ENCODE assay signal across 8 cellular contexts in genomic region chr19:18340990-18341868, GRCh38. TPM values are rescaled to one million over a fixed set of nuclear protein-coding genes. Genes with fewer than 3 reads are reported as not detected.
DNase-seq lines count a peak whose midpoint lies in the region; ATAC-seq, FAIRE-seq and TF ChIP-seq lines count a peak whose summit lies in the region.

No MANE protein-coding gene starts in this region.

- H3K4me1 ChIP-seq in A549: peaks cover 12% of the 10 kb centered on the region
- H3K4me1 ChIP-seq in mesodermal cell (ENCODE audit: control insufficient read depth, insufficient read depth, low read length, poor library complexity, severe bottlenecking): peaks cover 4% of the 10 kb centered on the region

- POLR2A ChIA-PET in A549 (lab: Yijun Ruan, JAX): no interaction called here

- CTCF ChIA-PET in A549 (lab: Yijun Ruan, JAX): interaction anchor here (0.8 to 2.4 kb wide), 6 partner anchors 10 to 89 kb away, joined by 3 to 11 read pairs (median 4); no protein-coding TSS in a partner anchor

- TF ChIP-seq EP300 in A549 (IDR thresholded peaks at IDR 0.05): no peak

- no CpG with 5 or more reads among the region's 18 CpGs for WGBS in A549 (ENCODE audit: missing lambda C conversion rate)
- 0 to 1% methylated on average over 6 to 10 of the region's 18 CpGs for WGBS in mesodermal cell (ENCODE audit: insufficient coverage in 2 of 2), 2 experiments

- no peak for TF ChIP-seq RAD21 in A549 (conservative IDR thresholded peaks at IDR 0.05 in 1 of 2, IDR thresholded peaks at IDR 0.05 in 1 of 2)

- H3K4me3 ChIP-seq in A549 (peak overlapping the region; percentile 60), mesodermal cell (ENCODE audit: extremely low read depth, insufficient read depth, low read length, poor library complexity, severe bottlenecking) (peak overlapping the region; percentile 70)

- peak; percentile 57 to 59 for ATAC-seq in A549

- FAIRE-seq in A549 (lab: Jason Lieb, UNC): no peak

- H3K27ac ChIP-seq in A549 (peak overlapping the region; percentile 69 to 87), mesodermal cell (ENCODE audit: low read depth, low read length, severe bottlenecking) (no peak overlapping the region)

- DNase-seq in A549 (ENCODE audit: low read depth in 1 of 2, low spot score in 1 of 2) (no peak), MV-4-11 (lab: John Stamatoyannopoulos, UW) (peak; percentile 72), ecto neural progenitor cell (ENCODE audit: low spot score) (peak; percentile 54), SHP77 treated with DMSO at 0.1 percent for 48 hours (lab: John Stamatoyannopoulos, UW) (no peak)
- peak; percentile 46 to 63 for DNase-seq in activated CD4-positive, alpha-beta T cell treated with anti-CD3 and anti-CD28 coated beads, Interleukin-2, amount 50 U/mL, for 24 hours (ENCODE audit: low read depth in 1 of 2, low spot score in 1 of 2)
- peak; percentile 57 to 62 for DNase-seq in stimulated activated CD8-positive, alpha-beta memory T cell treated with anti-CD3 and anti-CD28 coated beads, Interleukin-2, amount 100 ng/mL, for 48 hours (ENCODE audit: low read depth in 2 of 2)

- H3K9me3 ChIP-seq in A549 (no peaks in the 10 kb centered on the region), mesodermal cell (ENCODE audit: control insufficient read depth, low read length) (no peaks in the 10 kb centered on the region)

- peak overlapping the region; percentile 99 for H3K4me2 ChIP-seq in A549

- in situ Hi-C loops in GM18951 (cut with MboI; ENCODE audit: low sequenced_read_pairs, unreplicated experiment): no loop called here

- TF ChIP-seq POLR2A in A549 (IDR thresholded peaks at IDR 0.05; ENCODE audit: low read length) (no peak), GM18951 (IDR thresholded peaks at IDR 0.05; ENCODE audit: extremely low read depth, insufficient read depth, insufficient read length) (peak; percentile 42)

- TF ChIP-seq CTCF in A549 (IDR thresholded peaks at IDR 0.05): no peak

- no peaks in the 10 kb centered on the region for H3K36me3 ChIP-seq in mesodermal cell (ENCODE audit: control insufficient read depth, insufficient read depth, low read length)

TF ChIP-seq in A549, 52 proteins besides CTCF, POLR2A, EP300 and RAD21 (continues in another document):
- TF ChIP-seq CBX8 (IDR thresholded peaks at IDR 0.05) (no peak), REST (IDR thresholded peaks at IDR 0.05) (no peak), FOSL2 (IDR thresholded peaks at IDR 0.05) (no peak), FOSL2 (CRISPR knock-in tag; IDR thresholded peaks at IDR 0.05) (0 out of 2 replicates have a peak, but pooled peaks have one; percentile 10), HMGXB4 (CRISPR knock-in tag; IDR thresholded peaks at IDR 0.05; ENCODE audit: borderline replicate concordance) (no peak), CHD4 (IDR thresholded peaks at IDR 0.05; ENCODE audit: borderline replicate concordance) (no peak), TP53 (CRISPR knock-in tag; IDR thresholded peaks at IDR 0.05) (no peak), EHF (CRISPR knock-in tag; IDR thresholded peaks at IDR 0.05) (no peak), PBX3 (IDR thresholded peaks at IDR 0.05) (no peak), RFX5 (IDR thresholded peaks at IDR 0.05) (no peak)

RNA-seq across cellular contexts. Expression of gene PGPEP1, which starts 0.8 kb away (rescaled TPM):
- polyA plus RNA-seq in A549 (2011; rRNA removed) (7.1 and 8.6 TPM in 2 replicates), A549 (2017; fragmentation: RNase III; extraction: RNeasy Plus Mini Kit Qiagen cat#74134 plus additional on column Dnase treatment) (4.5 to 5.9 TPM (median 5.3 TPM) in 3 replicates)
- 2.4 and 3.9 TPM in 2 replicates for polyA plus RNA-seq in A549 (2012; cell fraction: cytosol; rRNA removed)
- polyA plus RNA-seq in A549 (2012; cell fraction: nucleus; rRNA removed): 2.9 and 3.5 TPM in 2 replicates
- 23.2 and 30.1 TPM in 2 replicates for polyA minus RNA-seq in A549 (2011; rRNA and poly(A)+ RNA removed)
- polyA plus RNA-seq in mesodermal cell (2013, experiment 1 of 2): 12.9 TPM
- 9.9 TPM for polyA plus RNA-seq in mesodermal cell (2013, experiment 2 of 2)

RNA-seq across cellular contexts. Expression of gene LSM4, which starts 18.4 kb away (rescaled TPM):
- polyA plus RNA-seq in A549 (2011; rRNA removed) (106 and 154 TPM in 2 replicates), A549 (2017; fragmentation: RNase III; extraction: RNeasy Plus Mini Kit Qiagen cat#74134 plus additional on column Dnase treatment) (169 to 180 TPM (median 171 TPM) in 3 replicates)
- 311 and 362 TPM in 2 replicates for polyA plus RNA-seq in A549 (2012; cell fraction: cytosol; rRNA removed)
- 158 and 166 TPM in 2 replicates for polyA plus RNA-seq in A549 (2012; cell fraction: nucleus; rRNA removed)
- polyA minus RNA-seq in A549 (2011; rRNA and poly(A)+ RNA removed): 51.2 and 54.0 TPM in 2 replicates
- 196 TPM for polyA plus RNA-seq in mesodermal cell (2013, experiment 1 of 2)
- 181 TPM for polyA plus RNA-seq in mesodermal cell (2013, experiment 2 of 2)

RNA-seq across cellular contexts. Expression of gene GDF15, which starts 44.7 kb away (rescaled TPM):
- polyA plus RNA-seq in A549 (2011; rRNA removed): 67.8 and 78.5 TPM in 2 replicates
- polyA plus RNA-seq in A549 (2012; cell fraction: cytosol; rRNA removed): 120 and 188 TPM in 2 replicates
- 132 and 182 TPM in 2 replicates for polyA plus RNA-seq in A549 (2012; cell fraction: nucleus; rRNA removed)
- 53.4 to 58.4 TPM (median 56.9 TPM) in 3 replicates for polyA plus RNA-seq in A549 (2017; fragmentation: RNase III; extraction: RNeasy Plus Mini Kit Qiagen cat#74134 plus additional on column Dnase treatment)
- polyA minus RNA-seq in A549 (2011; rRNA and poly(A)+ RNA removed): 33.4 and 59.6 TPM in 2 replicates
- 38.5 TPM for polyA plus RNA-seq in mesodermal cell (2013, experiment 1 of 2)
- 29.4 TPM for polyA plus RNA-seq in mesodermal cell (2013, experiment 2 of 2)

RNA-seq across cellular contexts. Expression of gene LRRC25, which starts 56.2 kb away (rescaled TPM):
- polyA plus RNA-seq in A549 (2011; rRNA removed): not detected in 2 replicates
- not detected in 2 replicates for polyA plus RNA-seq in A549 (2012; cell fraction: cytosol; rRNA removed)
- polyA plus RNA-seq in A549 (2012; cell fraction: nucleus; rRNA removed): not detected in 2 replicates
- polyA plus RNA-seq in A549 (2017; fragmentation: RNase III; extraction: RNeasy Plus Mini Kit Qiagen cat#74134 plus additional on column Dnase treatment): not detected in 3 replicates
- polyA minus RNA-seq in A549 (2011; rRNA and poly(A)+ RNA removed): not detected in 2 replicates
- polyA plus RNA-seq in mesodermal cell (2013, experiment 1 of 2): not detected
- polyA plus RNA-seq in mesodermal cell (2013, experiment 2 of 2): not detected

RNA-seq across cellular contexts. Expression of gene JUND, which starts 59.8 kb away (rescaled TPM):
- polyA plus RNA-seq in A549 (2011; rRNA removed) (52.9 and 68.9 TPM in 2 replicates), A549 (2017; fragmentation: RNase III; extraction: RNeasy Plus Mini Kit Qiagen cat#74134 plus additional on column Dnase treatment) (52.6 to 70.4 TPM (median 65.1 TPM) in 3 replicates)
- polyA plus RNA-seq in A549 (2012; cell fraction: cytosol; rRNA removed): 96.0 and 202 TPM in 2 replicates
- 69.5 and 147 TPM in 2 replicates for polyA plus RNA-seq in A549 (2012; cell fraction: nucleus; rRNA removed)
- polyA minus RNA-seq in A549 (2011; rRNA and poly(A)+ RNA removed): 23.0 and 35.5 TPM in 2 replicates
- polyA plus RNA-seq in mesodermal cell (2013, experiment 1 of 2): 239 TPM
- polyA plus RNA-seq in mesodermal cell (2013, experiment 2 of 2): 198 TPM

Comparison
In these comparisons a context has a peak if more than half of its experiments do, and no peak if none do; other contexts are left out.
1. DNase-seq: peak in MV-4-11 (single experiment), activated CD4-positive, alpha-beta T cell treated with anti-CD3 and anti-CD28 coated beads, Interleukin-2, amount 50 U/mL, for 24 hours (2 of 2), ecto neural progenitor cell (single experiment) and stimulated activated CD8-positive, alpha-beta memory T cell treated with anti-CD3 and anti-CD28 coated beads, Interleukin-2, amount 100 ng/mL, for 48 hours (2 of 2); none in A549 (0 of 2) and SHP77 treated with DMSO at 0.1 percent for 48 hours (single experiment).